ENCODE assay signal across 12 cellular contexts in genomic region chr1:36166136-36166535, GRCh38. TPM values are rescaled to one million over a fixed set of nuclear protein-coding genes. Genes with fewer than 3 reads are reported as not detected.
DNase-seq lines count a peak whose midpoint lies in the region; ATAC-seq and TF ChIP-seq lines count a peak whose summit lies in the region.
"Had no signal": no experiment of that assay in that cellular context is flagged by ENCODE, and none has a peak within 500 bp of the region (broad histone marks: within the 10 kb centered on the region; RNA-seq: fewer than 3 reads in every experiment).

No MANE protein-coding gene starts in this region.

- DNase-seq in cardiac muscle cell (ENCODE audit: low read depth in 1 of 2, low spot score in 1 of 2), result no peak
- no peak for DNase-seq in left cardiac atrium
- DNase-seq in activated naive CD8-positive, alpha-beta T cell treated with anti-CD3 and anti-CD28 coated beads, Interleukin-2, amount 50 U/mL, for 24 hours, result no peak
- no peak for DNase-seq in lung (ENCODE audit: low spot score)
- no peak for DNase-seq in tibial artery
- DNase-seq in NCI-H2227 (lab: John Stamatoyannopoulos, UW; ENCODE audit: unreplicated experiment), result no peak
- DNase-seq in colonic mucosa, result no peak
- DNase-seq in NCI-H1105 treated with DMSO at 0.1 percent for 48 hours (lab: John Stamatoyannopoulos, UW), result no peak
- DNase-seq: activated CD4-positive, alpha-beta T cell treated with anti-CD3 and anti-CD28 coated beads, Interleukin-2, amount 50 U/mL, for 48 hours; NCI-H2029; right lobe of liver; uterus had no signal

- 69 to 72% methylated on average over 4 of the region's 4 CpGs for whole genome bisulfite sequencing in lung, 2 donors

- H3K27me3 Mint-ChIP-seq in activated naive CD8-positive, alpha-beta T cell treated with anti-CD3 and anti-CD28 coated beads, Interleukin-2, amount 50 U/mL, for 24 hours, result no peaks in the 10 kb centered on the region

- TF ChIP-seq CTCF in cardiac muscle cell (IDR thresholded peaks at IDR 0.05; ENCODE audit: low read depth, low read length) (no peak), lung (IDR thresholded peaks at IDR 0.05; ENCODE audit: control extremely low read depth, extremely low read depth) (no peak), tibial artery (IDR thresholded peaks at IDR 0.05) (no peak), colonic mucosa (IDR thresholded peaks at IDR 0.05) (no peak)

- intact Hi-C loops in left cardiac atrium (cut with DNase I) (no loop called here), tibial artery (cut with DNase I; ENCODE audit: low total_unique reads) (no loop called here), colonic mucosa (cut with DNase I) (no loop called here)

- peaks cover 49% of the 10 kb centered on the region for H3K4me1 Mint-ChIP-seq in activated naive CD8-positive, alpha-beta T cell treated with anti-CD3 and anti-CD28 coated beads, Interleukin-2, amount 50 U/mL, for 24 hours

- H3K4me3 Mint-ChIP-seq in activated naive CD8-positive, alpha-beta T cell treated with anti-CD3 and anti-CD28 coated beads, Interleukin-2, amount 50 U/mL, for 24 hours, result no peak overlapping the region

- H3K9me3 ChIP-seq in cardiac muscle cell (ENCODE audit: low read depth) (no peaks in the 10 kb centered on the region), lung (ENCODE audit: control insufficient read depth in 2 of 2, insufficient read depth in 1 of 2, low read length in 1 of 2) (peaks cover 0 to 2% of the 10 kb centered on the region in 2 donors), tibial artery (no peaks in the 10 kb centered on the region), colonic mucosa (no peaks in the 10 kb centered on the region)
- H3K9me3 ChIP-seq: right lobe of liver, uterus had no signal

- peak overlapping the region; percentile 70 for H3K27ac Mint-ChIP-seq in activated naive CD8-positive, alpha-beta T cell treated with anti-CD3 and anti-CD28 coated beads, Interleukin-2, amount 50 U/mL, for 24 hours

- H3K27me3 ChIP-seq in cardiac muscle cell, result no peaks in the 10 kb centered on the region
- no peaks in the 10 kb centered on the region for H3K27me3 ChIP-seq in lung (ENCODE audit: control insufficient read depth, insufficient read depth)
- H3K27me3 ChIP-seq in tibial artery, result no peaks in the 10 kb centered on the region
- no peaks in the 10 kb centered on the region for H3K27me3 ChIP-seq in colonic mucosa
- H3K27me3 ChIP-seq: right lobe of liver, uterus had no signal

- no peak overlapping the region for H3K9ac ChIP-seq in colonic mucosa (ENCODE audit: low read depth in 2 of 2, low read length in 2 of 2)

- peak overlapping the region; percentile 75 for H3K27ac ChIP-seq in cardiac muscle cell
- H3K27ac ChIP-seq in lung (ENCODE audit: low read depth in 1 of 2, low read length in 1 of 2), result peak overlapping the region; percentile 24 to 83
- H3K27ac ChIP-seq in tibial artery, result peak overlapping the region; percentile 60 to 100
- no peak overlapping the region for H3K27ac ChIP-seq in colonic mucosa
- H3K27ac ChIP-seq: right lobe of liver, uterus had no signal

- H3K9me3 Mint-ChIP-seq in activated naive CD8-positive, alpha-beta T cell treated with anti-CD3 and anti-CD28 coated beads, Interleukin-2, amount 50 U/mL, for 24 hours, result no peaks in the 10 kb centered on the region

- H3K36me3 Mint-ChIP-seq in activated naive CD8-positive, alpha-beta T cell treated with anti-CD3 and anti-CD28 coated beads, Interleukin-2, amount 50 U/mL, for 24 hours (ENCODE audit: low read depth), result peaks cover 41% of the 10 kb centered on the region

- H3K4me1 ChIP-seq in cardiac muscle cell (ENCODE audit: low read depth) (peaks cover 31% of the 10 kb centered on the region), lung (ENCODE audit: control insufficient read depth in 2 of 2, insufficient read depth in 2 of 2, low read length in 2 of 2) (peaks cover 11 to 21% of the 10 kb centered on the region in 2 donors), tibial artery (peaks cover 0 to 93% (median 67%) of the 10 kb centered on the region in 4 donors), colonic mucosa (peaks cover 4% of the 10 kb centered on the region)
- H3K4me1 ChIP-seq: right lobe of liver had no signal

- H3K36me3 ChIP-seq in cardiac muscle cell, result peaks cover 3% of the 10 kb centered on the region
- peaks cover 0 to 13% of the 10 kb centered on the region in 2 donors for H3K36me3 ChIP-seq in lung (ENCODE audit: control insufficient read depth in 2 of 2, insufficient read depth in 2 of 2, low read length in 2 of 2)
- peaks cover 3 to 20% (median 15%) of the 10 kb centered on the region in 3 donors for H3K36me3 ChIP-seq in tibial artery
- H3K36me3 ChIP-seq in colonic mucosa, result no peaks in the 10 kb centered on the region
- H3K36me3 ChIP-seq: uterus had no signal

- no peak overlapping the region for H3K4me3 ChIP-seq in cardiac muscle cell
- no peak overlapping the region for H3K4me3 ChIP-seq in lung
- no peak overlapping the region for H3K4me3 ChIP-seq in tibial artery
- H3K4me3 ChIP-seq in colonic mucosa, result no peak overlapping the region
- H3K4me3 ChIP-seq: right lobe of liver, uterus had no signal

- ATAC-seq in left cardiac atrium, result no peak
- no peak for ATAC-seq in activated naive CD8-positive, alpha-beta T cell treated with anti-CD3 and anti-CD28 coated beads, Interleukin-2, amount 50 U/mL, for 24 hours
- ATAC-seq in lung (ENCODE audit: insufficient read depth, low FRiP score), result no peak
- ATAC-seq: right lobe of liver had no signal

RNA-seq across cellular contexts. Expression of gene MAP7D1, which starts 10.2 kb away (rescaled TPM):
- total RNA-seq in cardiac muscle cell, result 224 and 239 TPM in 2 replicates
- 132 and 141 TPM in 2 replicates for polyA plus RNA-seq in cardiac muscle cell
- total RNA-seq in left cardiac atrium, result 100 to 1,000 TPM; 251 to 270 TPM
- total RNA-seq in lung, result 100 to 1,000 TPM in 1 of 2 donors, 10 to 100 TPM in 1; 47.3 to 140 TPM
- polyA plus RNA-seq in lung, result 100 to 1,000 TPM in 1 of 2 donors, 10 to 100 TPM in 1; 53.9 to 103 TPM
- total RNA-seq in colonic mucosa, result 10 to 100 TPM; 37.7 to 50.0 TPM

RNA-seq across cellular contexts. Expression of gene TRAPPC3, which starts 16.9 kb away (rescaled TPM):
- total RNA-seq in cardiac muscle cell (83.5 and 99.6 TPM in 2 replicates), left cardiac atrium (10 to 100 TPM; 53.3 to 64.2 TPM), lung (10 to 100 TPM; 37.3 to 61.8 TPM), colonic mucosa (10 to 100 TPM; 59.0 to 60.6 TPM)
- polyA plus RNA-seq in cardiac muscle cell (119 and 125 TPM in 2 replicates), lung (10 to 100 TPM; 60.8 to 83.9 TPM)

RNA-seq across cellular contexts. Expression of gene COL8A2, which starts 41.1 kb away (rescaled TPM):
- total RNA-seq in cardiac muscle cell (0.11 and 0.57 TPM in 2 replicates), left cardiac atrium (1 to 10 TPM; 3.8 to 4.2 TPM), lung (1 to 10 TPM; 2.0 to 6.0 TPM), colonic mucosa (1 to 10 TPM; 1.1 to 2.1 TPM)
- polyA plus RNA-seq in cardiac muscle cell (0.05 TPM in 1 of 2 replicates, not detected in the other), lung (1 to 10 TPM; 2.8 to 3.8 TPM)

RNA-seq across cellular contexts. Expression of gene THRAP3, which starts 58.1 kb away (rescaled TPM):
- 60.2 and 92.9 TPM in 2 replicates for total RNA-seq in cardiac muscle cell
- polyA plus RNA-seq in cardiac muscle cell, result 48.6 and 63.6 TPM in 2 replicates
- 10 to 100 TPM; 55.9 to 77.0 TPM for total RNA-seq in left cardiac atrium
- total RNA-seq in lung, result 10 to 100 TPM; 92.8 to 92.9 TPM
- 10 to 100 TPM; 25.1 to 41.7 TPM for polyA plus RNA-seq in lung
- total RNA-seq in colonic mucosa, result 100 to 1,000 TPM in 1 of 2 donors, 10 to 100 TPM in 1; 81.0 to 103 TPM
